Comparison of ENCODE assay signal across 7 cellular contexts in genomic region chr17:60047046-60047445, GRCh38.
"Had no signal": no experiment of that assay in that cellular context is flagged by ENCODE, and none has a peak within 500 bp of the region (broad histone marks: within the 10 kb centered on the region; RNA-seq: fewer than 3 reads in every experiment).

No MANE protein-coding gene starts in this region.

- ATAC-seq: HepG2, K562 had no signal

- H3K9ac ChIP-seq: KMS-11 had no signal

- DNase-seq: IMR-90, KBM-7, KG1 had no signal

- H3K4me3 ChIP-seq: K562 had no signal

- H3K27ac ChIP-seq: HL-60, KMS-11 had no signal

- FAIRE-seq: HepG2, K562 had no signal

- H3K4me2 ChIP-seq: KMS-11 had no signal
